ENCODE assay signal across 17 cellular contexts in the genomic region with DNA sequence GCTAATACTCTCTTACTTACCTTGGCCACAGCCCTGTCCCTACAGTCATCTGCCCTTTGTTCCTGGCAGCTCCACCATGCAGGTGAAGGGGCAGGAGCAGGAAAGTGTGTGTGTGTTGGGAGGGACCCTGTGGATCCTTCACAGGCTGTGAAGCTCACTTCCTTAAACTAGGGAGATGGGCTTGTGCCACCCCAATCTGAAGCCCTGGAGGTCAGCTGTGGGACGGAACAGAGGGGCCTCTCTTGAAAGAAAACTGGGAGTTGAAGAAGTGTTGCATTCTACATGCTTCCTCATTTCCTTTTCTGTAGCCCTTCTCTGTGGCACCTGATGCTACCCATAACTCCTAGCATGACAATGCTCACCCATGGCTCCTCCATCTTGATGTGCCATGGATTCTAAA.
"Had no signal": no experiment of that assay in that cellular context is flagged by ENCODE, and none has a peak within 500 bp of the region (broad histone marks: within the 10 kb centered on the region; RNA-seq: fewer than 3 reads in every experiment).

No MANE protein-coding gene starts in this region.

- H3K4me1 Mint-ChIP-seq: activated naive CD4-positive, alpha-beta T cell treated with anti-CD3 and anti-CD28 coated beads, Interleukin-2, amount 50 U/mL, for 24 hours; brain; natural killer cell had no signal

- H3K27me3 Mint-ChIP-seq: activated naive CD4-positive, alpha-beta T cell treated with anti-CD3 and anti-CD28 coated beads, Interleukin-2, amount 50 U/mL, for 24 hours; brain had no signal

- H3K9me3 ChIP-seq: esophagus muscularis mucosa, neutrophil, ovary, prostate gland, thyroid gland had no signal

- H3K27me3 ChIP-seq: esophagus muscularis mucosa, neutrophil, ovary, thyroid gland had no signal

- DNase-seq: activated CD4-positive, alpha-beta T cell treated with anti-CD3 and anti-CD28 coated beads for 1 hour; activated gamma-delta T cell treated with Interleukin-2 at 50 U/mL for 16 hours; effector memory CD4-positive, alpha-beta T cell; hippocampal formation; left ventricle myocardium superior; midbrain; natural killer cell; ovary; stimulated activated CD4-positive, alpha-beta T cell treated with anti-CD3 and anti-CD28 coated beads, Interleukin-4, amount 100 ng/mL, for 24 hours; stimulated activated naive CD8-positive, alpha-beta T cell treated with anti-CD3 and anti-CD28 coated beads, Interleukin-15, Interleukin-2, amounts not matched to agents 100 U/mL and 50 U/mL, for 24 hours; thyroid gland had no signal

- H3K27ac ChIP-seq: esophagus muscularis mucosa, neutrophil, ovary, prostate gland, thyroid gland had no signal

- H3K4me3 ChIP-seq: esophagus muscularis mucosa, ovary, prostate gland, thyroid gland had no signal

- H3K36me3 Mint-ChIP-seq: natural killer cell had no signal

- H3K36me3 ChIP-seq: ovary, prostate gland, thyroid gland had no signal

- H3K27ac Mint-ChIP-seq: activated naive CD4-positive, alpha-beta T cell treated with anti-CD3 and anti-CD28 coated beads, Interleukin-2, amount 50 U/mL, for 24 hours; natural killer cell; T-helper 1 cell treated with Interleukin-12 subunit alpha and Interleukin-12 subunit beta and Interleukin-4 antibody, amounts not matched to agents 30 μg/mL and 1 μg/mL, for 36 hours had no signal

- H3K4me1 ChIP-seq: esophagus muscularis mucosa, prostate gland, thyroid gland had no signal

- H3K4me3 Mint-ChIP-seq: activated naive CD4-positive, alpha-beta T cell treated with anti-CD3 and anti-CD28 coated beads, Interleukin-2, amount 50 U/mL, for 24 hours; brain; natural killer cell; T-helper 1 cell treated with Interleukin-12 subunit alpha and Interleukin-12 subunit beta and Interleukin-4 antibody, amounts not matched to agents 30 μg/mL and 1 μg/mL, for 36 hours had no signal

- H3K9me3 Mint-ChIP-seq: activated naive CD4-positive, alpha-beta T cell treated with anti-CD3 and anti-CD28 coated beads, Interleukin-2, amount 50 U/mL, for 24 hours; brain; natural killer cell; T-helper 1 cell treated with Interleukin-12 subunit alpha and Interleukin-12 subunit beta and Interleukin-4 antibody, amounts not matched to agents 30 μg/mL and 1 μg/mL, for 36 hours had no signal
